In genomic region chr7:47293884-47294568, GRCh38 we compare ENCODE assay signal across 16 cellular contexts.
A peak's percentile ranks its signal among the peaks of the same experiment; 100 is the strongest.
DNase-seq lines count a peak whose midpoint lies in the region; ATAC-seq, FAIRE-seq and TF ChIP-seq lines count a peak whose summit lies in the region.
"Had no signal": no experiment of that assay in that cellular context is flagged by ENCODE, and none has a peak within 500 bp of the region (broad histone marks: within the 10 kb centered on the region; RNA-seq: fewer than 3 reads in every experiment).

No MANE protein-coding gene starts in this region.

- intact Hi-C loops in left lung (cut with DNase I): no loop called here

- H3K9me3 Mint-ChIP-seq in GM23338: no peaks in the 10 kb centered on the region

- no peaks in the 10 kb centered on the region for H4K20me1 ChIP-seq in GM23338 (replicated peaks; ENCODE audit: insufficient read depth)

- H3K4me2 ChIP-seq in GM23338: no peak overlapping the region

- peak overlapping the region; percentile 19; the same call in 1 of the 2 replicates for H3K27ac Mint-ChIP-seq in GM23338
- H3K27ac Mint-ChIP-seq: naive thymus-derived CD8-positive, alpha-beta T cell had no signal

- H3K27ac ChIP-seq in GM23338 (ENCODE audit: low read depth): no peak overlapping the region
- peak overlapping the region; percentile 42 for H3K27ac ChIP-seq in cingulate gyrus (ENCODE audit: low read depth, low read length)
- H3K27ac ChIP-seq in left lung: peak overlapping the region; percentile 22 to 31
- peak overlapping the region; percentile 3 to 48 for H3K27ac ChIP-seq in small intestine (ENCODE audit: low read depth in 1 of 2, low read length in 1 of 2)
- H3K27ac ChIP-seq: SK-N-MC had no signal

- ATAC-seq in GM23338 (no peak), left lung (peak; percentile 17)
- ATAC-seq: naive thymus-derived CD8-positive, alpha-beta T cell had no signal

- no peaks in the 10 kb centered on the region for H3K4me1 ChIP-seq in GM23338 (ENCODE audit: insufficient read depth)
- H3K4me1 ChIP-seq in left lung: peaks cover 3 to 25% of the 10 kb centered on the region in 2 donors
- peaks cover 0 to 2% of the 10 kb centered on the region in 2 donors for H3K4me1 ChIP-seq in small intestine (ENCODE audit: control insufficient read depth in 2 of 2, insufficient read depth in 1 of 2, low read depth in 1 of 2, low read length in 1 of 2)

- H2AFZ ChIP-seq in GM23338: no peak overlapping the region

- no peaks in the 10 kb centered on the region for H3K9me3 ChIP-seq in left lung
- no peaks in the 10 kb centered on the region for H3K9me3 ChIP-seq in small intestine (ENCODE audit: control insufficient read depth, low read depth)

- no peak overlapping the region for H3K4me3 ChIP-seq in GM23338
- H3K4me3 ChIP-seq in left lung: no peak overlapping the region
- no peak overlapping the region for H3K4me3 ChIP-seq in small intestine (ENCODE audit: low read depth in 1 of 2, low read length in 2 of 2)
- H3K4me3 ChIP-seq: SK-N-MC had no signal

- H3K27me3 ChIP-seq in GM23338 (ENCODE audit: insufficient read depth) (no peaks in the 10 kb centered on the region), left lung (no peaks in the 10 kb centered on the region), small intestine (ENCODE audit: control insufficient read depth in 2 of 2, insufficient read depth in 2 of 2, low read length in 2 of 2) (no peaks in the 10 kb centered on the region)

- DNase-seq in GM23338 (ENCODE audit: low spot score): no peak
- no peak for DNase-seq in left lung
- DNase-seq in small intestine: no peak
- DNase-seq in activated effector memory CD4-positive, alpha-beta T cell treated with Interleukin-2 at 50 U/mL for 16 hours: no peak
- DNase-seq in frontal cortex (ENCODE audit: low spot score in 2 of 2): no peak
- DNase-seq in NCI-H2171 (lab: John Stamatoyannopoulos, UW): no peak
- no peak for DNase-seq in activated CD4-positive, alpha-beta T cell treated with anti-CD3 and anti-CD28 coated beads for 1 hour
- DNase-seq: activated CD4-positive, alpha-beta T cell treated with anti-CD3 and anti-CD28 coated beads for 4 hours; activated gamma-delta T cell; dermis blood vessel endothelial cell; MM.1S; naive thymus-derived CD8-positive, alpha-beta T cell; NCI-H748 treated with DMSO at 0.1 percent for 48 hours; substantia nigra had no signal

- H3K4me1 Mint-ChIP-seq in GM23338: no peaks in the 10 kb centered on the region
- H3K4me1 Mint-ChIP-seq: naive thymus-derived CD8-positive, alpha-beta T cell had no signal

- no peak for TF ChIP-seq CTCF in GM23338 (conservative IDR thresholded peaks at IDR 0.05; ENCODE audit: low read depth in 2 of 2)
- TF ChIP-seq CTCF in left lung (IDR thresholded peaks at IDR 0.05): no peak

- H3K79me2 ChIP-seq in GM23338 (replicated peaks; ENCODE audit: insufficient read depth): no peaks in the 10 kb centered on the region

- FAIRE-seq in small intestine (lab: Jason Lieb, UNC): no peak
- no peak for FAIRE-seq in frontal cortex (lab: Jason Lieb, UNC)

- H3K36me3 Mint-ChIP-seq in GM23338 (ENCODE audit: low read depth): peaks cover 13% of the 10 kb centered on the region
- H3K36me3 Mint-ChIP-seq: naive thymus-derived CD8-positive, alpha-beta T cell had no signal

- H3K27me3 Mint-ChIP-seq in GM23338 (ENCODE audit: insufficient read depth, low read depth, poor library complexity): no peaks in the 10 kb centered on the region
- H3K27me3 Mint-ChIP-seq: naive thymus-derived CD8-positive, alpha-beta T cell had no signal

- H3K36me3 ChIP-seq in GM23338 (ENCODE audit: insufficient read depth) (no peaks in the 10 kb centered on the region; the same call in 1 of the 2 replicates), left lung (peaks cover 0 to 62% of the 10 kb centered on the region in 2 donors), small intestine (ENCODE audit: control insufficient read depth in 2 of 2, insufficient read depth in 2 of 2, low read length in 2 of 2) (peaks cover 0 to 17% of the 10 kb centered on the region in 2 donors)

- WGBS in small intestine, 3 donors: 68 to 88% (median 74%) methylated on average over 6 of the region's 6 CpGs

- no peaks in the 10 kb centered on the region for H3F3A ChIP-seq in GM23338 (replicated peaks; ENCODE audit: low read depth)

- H3K4me3 Mint-ChIP-seq in GM23338: no peak overlapping the region
- H3K4me3 Mint-ChIP-seq: naive thymus-derived CD8-positive, alpha-beta T cell had no signal

- no peaks in the 10 kb centered on the region for H3K9me2 ChIP-seq in GM23338 (ENCODE audit: insufficient read depth)

TF ChIP-seq in GM23338, 12 proteins besides CTCF, POLR2A, EP300 and RAD21:
- TF ChIP-seq POLR2AphosphoS5 (IDR thresholded peaks at IDR 0.05; ENCODE audit: low read depth) (no peak), EZH2 (IDR thresholded peaks at IDR 0.05; ENCODE audit: low read depth, unreplicated experiment) (no peak), ETS1 (IDR thresholded peaks at IDR 0.05) (no peak), JUNB (IDR thresholded peaks at IDR 0.05; ENCODE audit: unreplicated experiment) (no peak), EZH2phosphoT487 (IDR thresholded peaks at IDR 0.05; ENCODE audit: unreplicated experiment) (no peak)
- TF ChIP-seq, protein P1, sequence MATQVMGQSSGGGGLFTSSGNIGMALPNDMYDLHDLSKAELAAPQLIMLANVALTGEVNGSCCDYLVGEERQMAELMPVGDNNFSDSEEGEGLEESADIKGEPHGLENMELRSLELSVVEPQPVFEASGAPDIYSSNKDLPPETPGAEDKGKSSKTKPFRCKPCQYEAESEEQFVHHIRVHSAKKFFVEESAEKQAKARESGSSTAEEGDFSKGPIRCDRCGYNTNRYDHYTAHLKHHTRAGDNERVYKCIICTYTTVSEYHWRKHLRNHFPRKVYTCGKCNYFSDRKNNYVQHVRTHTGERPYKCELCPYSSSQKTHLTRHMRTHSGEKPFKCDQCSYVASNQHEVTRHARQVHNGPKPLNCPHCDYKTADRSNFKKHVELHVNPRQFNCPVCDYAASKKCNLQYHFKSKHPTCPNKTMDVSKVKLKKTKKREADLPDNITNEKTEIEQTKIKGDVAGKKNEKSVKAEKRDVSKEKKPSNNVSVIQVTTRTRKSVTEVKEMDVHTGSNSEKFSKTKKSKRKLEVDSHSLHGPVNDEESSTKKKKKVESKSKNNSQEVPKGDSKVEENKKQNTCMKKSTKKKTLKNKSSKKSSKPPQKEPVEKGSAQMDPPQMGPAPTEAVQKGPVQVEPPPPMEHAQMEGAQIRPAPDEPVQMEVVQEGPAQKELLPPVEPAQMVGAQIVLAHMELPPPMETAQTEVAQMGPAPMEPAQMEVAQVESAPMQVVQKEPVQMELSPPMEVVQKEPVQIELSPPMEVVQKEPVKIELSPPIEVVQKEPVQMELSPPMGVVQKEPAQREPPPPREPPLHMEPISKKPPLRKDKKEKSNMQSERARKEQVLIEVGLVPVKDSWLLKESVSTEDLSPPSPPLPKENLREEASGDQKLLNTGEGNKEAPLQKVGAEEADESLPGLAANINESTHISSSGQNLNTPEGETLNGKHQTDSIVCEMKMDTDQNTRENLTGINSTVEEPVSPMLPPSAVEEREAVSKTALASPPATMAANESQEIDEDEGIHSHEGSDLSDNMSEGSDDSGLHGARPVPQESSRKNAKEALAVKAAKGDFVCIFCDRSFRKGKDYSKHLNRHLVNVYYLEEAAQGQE (IDR thresholded peaks at IDR 0.05; ENCODE audit: unreplicated experiment): no peak
